Comparison of ENCODE assay signal across 1 cellular context in the genomic region with DNA sequence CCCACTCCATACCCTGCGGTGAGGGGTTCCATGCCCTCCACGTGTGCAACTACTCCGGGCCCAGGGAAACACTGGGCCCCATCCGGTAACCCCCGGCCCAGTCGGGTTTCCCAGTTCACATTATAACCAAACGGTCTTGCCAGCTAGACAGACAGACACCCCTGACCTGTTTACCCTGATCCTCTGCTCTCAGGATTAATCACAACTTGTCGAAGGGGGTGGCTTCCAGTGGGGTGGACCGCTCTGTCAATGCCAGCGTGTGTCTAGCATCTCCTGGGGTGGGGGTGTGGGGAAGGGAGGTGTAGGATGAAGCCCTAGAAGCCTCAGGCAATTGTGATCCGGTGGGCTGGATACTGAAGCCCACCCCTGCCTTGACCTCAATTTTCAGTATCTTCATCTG.
TF ChIP-seq lines count a peak whose summit lies in the region.

No MANE protein-coding gene starts in this region.

TF ChIP-seq in IMR-90, 13 proteins besides CTCF, POLR2A, EP300 and RAD21 (continued from another document):
- TF ChIP-seq MAFK (IDR thresholded peaks at IDR 0.05; ENCODE audit: low read depth, low read length) (no peak), FOS (IDR thresholded peaks at IDR 0.05; ENCODE audit: low read depth, low read length) (no peak), MXI1 (IDR thresholded peaks at IDR 0.05; ENCODE audit: borderline replicate concordance, low read depth, low read length) (no peak), MAZ (IDR thresholded peaks at IDR 0.05; ENCODE audit: borderline replicate concordance, low read depth, low read length) (no peak), CHD1 (IDR thresholded peaks at IDR 0.05; ENCODE audit: low read depth, low read length) (no peak), BHLHE40 (IDR thresholded peaks at IDR 0.05; ENCODE audit: low read depth, low read length) (no peak), RCOR1 (IDR thresholded peaks at IDR 0.05; ENCODE audit: insufficient replicate concordance, low read length) (no peak)
TF ChIP-seq in IMR-90: peak in this region for 0.
